10 cellular contexts compared by ENCODE assay signal in genomic region chr2:68770271-68771111, GRCh38. TPM values are rescaled to one million over a fixed set of nuclear protein-coding genes. Genes with fewer than 3 reads are reported as not detected.
DNase-seq lines count a peak whose midpoint lies in the region; ATAC-seq, FAIRE-seq and TF ChIP-seq lines count a peak whose summit lies in the region.
"Had no signal": no experiment of that assay in that cellular context is flagged by ENCODE, and none has a peak within 500 bp of the region (broad histone marks: within the 10 kb centered on the region; RNA-seq: fewer than 3 reads in every experiment).

No MANE protein-coding gene starts in this region.

- POLR2A ChIA-PET in OCI-LY7 (lab: Charles Lee), result interaction anchor here (0.7 to 2.7 kb wide), 12 partner anchors 9 to 584 kb away, joined by 3 to 17 read pairs (median 4); partner anchors contain the start of gene ARHGAP25

- H3K9me3 ChIP-seq in OCI-LY7 (ENCODE audit: low read length) (no peaks in the 10 kb centered on the region), smooth muscle cell (replicated peaks; ENCODE audit: low read depth) (no peaks in the 10 kb centered on the region)

- H3K27ac ChIP-seq in OCI-LY7 (ENCODE audit: low read depth, low read length, poor library complexity, severe bottlenecking) (peak overlapping the region; percentile 93), smooth muscle cell (ENCODE audit: low read depth) (peak overlapping the region; percentile 1)
- H3K27ac ChIP-seq: neural progenitor cell had no signal

- WGBS in smooth muscle cell (ENCODE audit: low lambda C conversion rate), result 54% methylated on average over 6 of the region's 6 CpGs

- no peaks in the 10 kb centered on the region for H3K9me3 Mint-ChIP-seq in dendritic cell treated with granulocyte-macrophage colony-stimulating factor and Interleukin-4, amounts not matched to agents 40 ng/mL and 50 ng/mL, for 4 days
- H3K9me3 Mint-ChIP-seq: neural progenitor cell had no signal

- H3K36me3 ChIP-seq in OCI-LY7 (ENCODE audit: insufficient read depth, low read length), result peaks cover 5% of the 10 kb centered on the region; the same call in 1 of the 2 replicates
- H3K36me3 ChIP-seq in smooth muscle cell (ENCODE audit: low read depth), result no peaks in the 10 kb centered on the region
- H3K36me3 ChIP-seq: neural progenitor cell had no signal

- no peak for TF ChIP-seq POLR2A in GM12892 (IDR thresholded peaks at IDR 0.05; ENCODE audit: low read depth, low read length)

- peak overlapping the region; percentile 71 for H3K27ac Mint-ChIP-seq in dendritic cell treated with granulocyte-macrophage colony-stimulating factor and Interleukin-4, amounts not matched to agents 40 ng/mL and 50 ng/mL, for 4 days
- H3K27ac Mint-ChIP-seq: neural progenitor cell had no signal

- H3K79me2 ChIP-seq in OCI-LY7 (ENCODE audit: insufficient read depth, low read depth, low read length), result peaks cover 30% of the 10 kb centered on the region; the same call in 1 of the 2 replicates
- no peaks in the 10 kb centered on the region for H3K79me2 ChIP-seq in smooth muscle cell (ENCODE audit: low read depth)

- no peak for ATAC-seq in GM19035 (IDR thresholded peaks at IDR 0.05; ENCODE audit: unreplicated experiment)

- peaks cover 96% of the 10 kb centered on the region for H3K36me3 Mint-ChIP-seq in dendritic cell treated with granulocyte-macrophage colony-stimulating factor and Interleukin-4, amounts not matched to agents 40 ng/mL and 50 ng/mL, for 4 days (ENCODE audit: low read depth)
- H3K36me3 Mint-ChIP-seq: neural progenitor cell had no signal

- BruUV-seq in OCI-LY7 (replicated peaks; lab: Mats Ljungman, UMichigan), result no TSS peak

- H2AFZ ChIP-seq in OCI-LY7 (ENCODE audit: low read length) (peak overlapping the region; percentile 2; the same call in 1 of the 2 replicates), smooth muscle cell (ENCODE audit: low read depth) (no peak overlapping the region)
- H2AFZ ChIP-seq: neural progenitor cell had no signal

- peaks cover 11% of the 10 kb centered on the region for H3F3A ChIP-seq in smooth muscle cell (ENCODE audit: low read depth)

- H3K9me2 ChIP-seq in OCI-LY7 (ENCODE audit: insufficient read depth, low read length), result no peaks in the 10 kb centered on the region

- H3K4me2 ChIP-seq in OCI-LY7 (ENCODE audit: low read length), result peak overlapping the region; percentile 99
- peak overlapping the region; percentile 68 for H3K4me2 ChIP-seq in smooth muscle cell
- H3K4me2 ChIP-seq: neural progenitor cell had no signal

- CTCF ChIA-PET in OCI-LY7 (lab: Charles Lee; ENCODE audit: unreplicated experiment), result no interaction called here

- H3K27me3 Mint-ChIP-seq in dendritic cell treated with granulocyte-macrophage colony-stimulating factor and Interleukin-4, amounts not matched to agents 40 ng/mL and 50 ng/mL, for 4 days, result no peaks in the 10 kb centered on the region

- H4K20me1 ChIP-seq in OCI-LY7 (ENCODE audit: insufficient read depth, low read length), result no peaks in the 10 kb centered on the region
- H4K20me1 ChIP-seq in smooth muscle cell (ENCODE audit: low read depth), result no peaks in the 10 kb centered on the region

- DNase-seq in GM12892 (ENCODE audit: insufficient read length) (no peak), OCI-LY7 (ENCODE audit: low spot score) (peak; percentile 52), smooth muscle cell (lab: John Stamatoyannopoulos, UW; ENCODE audit: unreplicated experiment) (no peak), RCC 7860 (ENCODE audit: low spot score) (no peak), NCI-H2107 treated with DMSO at 0.1 percent for 48 hours (lab: John Stamatoyannopoulos, UW; ENCODE audit: unreplicated experiment) (no peak), NCI-H345 treated with DMSO at 0.1 percent for 48 hours (lab: John Stamatoyannopoulos, UW; ENCODE audit: unreplicated experiment) (no peak)
- DNase-seq: NCI-H1105 treated with DMSO at 0.1 percent for 48 hours had no signal

- peaks cover 100% of the 10 kb centered on the region for H3K4me1 Mint-ChIP-seq in dendritic cell treated with granulocyte-macrophage colony-stimulating factor and Interleukin-4, amounts not matched to agents 40 ng/mL and 50 ng/mL, for 4 days (ENCODE audit: low read depth)
- H3K4me1 Mint-ChIP-seq: neural progenitor cell had no signal

- H3K4me3 ChIP-seq in OCI-LY7 (ENCODE audit: low read depth, low read length, poor library complexity, severe bottlenecking) (peak overlapping the region; percentile 11), smooth muscle cell (no peak overlapping the region)
- H3K4me3 ChIP-seq: neural progenitor cell had no signal

- no peak overlapping the region for H3K9ac ChIP-seq in smooth muscle cell (ENCODE audit: low read depth)
- H3K9ac ChIP-seq: neural progenitor cell had no signal

- H3K4me3 Mint-ChIP-seq in dendritic cell treated with granulocyte-macrophage colony-stimulating factor and Interleukin-4, amounts not matched to agents 40 ng/mL and 50 ng/mL, for 4 days, result no peak overlapping the region
- H3K4me3 Mint-ChIP-seq: neural progenitor cell had no signal

- intact Hi-C loops in OCI-LY7 (cut with micrococcal nuclease; ENCODE audit: unreplicated experiment), result no loop called here
- intact Hi-C loops in dendritic cell treated with granulocyte-macrophage colony-stimulating factor and Interleukin-4, amounts not matched to agents 40 ng/mL and 50 ng/mL, for 4 days (cut with micrococcal nuclease), result loop anchor here (10.0 kb wide), 1 partner anchor 54 kb away; no protein-coding TSS in a partner anchor

- H3K27me3 ChIP-seq in smooth muscle cell (ENCODE audit: low read depth), result no peaks in the 10 kb centered on the region
- H3K27me3 ChIP-seq: neural progenitor cell had no signal

- TF ChIP-seq CTCF in OCI-LY7 (conservative IDR thresholded peaks at IDR 0.05; ENCODE audit: low read length) (no peak), smooth muscle cell (IDR thresholded peaks at IDR 0.05; ENCODE audit: borderline replicate concordance, insufficient read depth, poor library complexity, severe bottlenecking) (no peak)

- FAIRE-seq in GM12892 (lab: Jason Lieb, UNC) (peak; percentile 79), RCC 7860 (lab: Jason Lieb, UNC) (no peak)

- H3K4me1 ChIP-seq in OCI-LY7 (ENCODE audit: insufficient read depth, low read length, poor library complexity, severe bottlenecking) (peaks cover 99% of the 10 kb centered on the region), smooth muscle cell (ENCODE audit: low read depth) (peaks cover 17% of the 10 kb centered on the region)
- H3K4me1 ChIP-seq: neural progenitor cell had no signal

RNA-seq across cellular contexts. Expression of gene ARHGAP25, which starts 35.9 kb away (rescaled TPM):
- 11.1 TPM for polyA plus RNA-seq in GM12892 (2012; ENCODE audit: missing spikeins)
- total RNA-seq in OCI-LY7 (2014; rRNA removed; shearing (Covaris generic)), result 18.6 and 22.3 TPM in 2 replicates
- total RNA-seq in OCI-LY7 (2022) (37.7 and 43.8 TPM in 2 replicates), smooth muscle cell (1.2 and 2.0 TPM in 2 replicates)
- 1.5 and 2.7 TPM in 2 replicates for polyA plus RNA-seq in smooth muscle cell
